Comparison of ENCODE assay signal across 1 cellular context in the genomic region with DNA sequence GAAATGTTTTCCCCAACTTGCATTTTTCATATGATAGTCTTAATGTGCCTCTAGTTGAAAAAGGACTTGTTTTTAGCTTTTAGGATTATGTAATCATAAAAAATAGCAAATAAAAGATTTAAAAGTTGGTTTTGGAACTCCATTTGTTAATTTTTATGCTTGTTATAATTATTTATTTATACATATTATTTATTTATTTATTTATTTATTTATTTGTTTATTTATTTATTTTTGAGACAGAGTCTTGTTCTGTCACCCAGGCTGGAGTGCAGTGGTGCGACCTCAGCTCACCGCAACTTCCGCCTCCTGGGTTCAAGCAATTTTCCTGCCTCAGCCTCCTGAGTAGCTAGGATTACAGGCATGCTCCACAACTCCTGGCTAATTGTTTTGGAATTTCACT.
TF ChIP-seq lines count a peak whose summit lies in the region.

No MANE protein-coding gene starts in this region.

TF ChIP-seq in HEK293, 187 proteins besides CTCF, POLR2A, EP300 and RAD21:
- TF ChIP-seq, protein P1, sequence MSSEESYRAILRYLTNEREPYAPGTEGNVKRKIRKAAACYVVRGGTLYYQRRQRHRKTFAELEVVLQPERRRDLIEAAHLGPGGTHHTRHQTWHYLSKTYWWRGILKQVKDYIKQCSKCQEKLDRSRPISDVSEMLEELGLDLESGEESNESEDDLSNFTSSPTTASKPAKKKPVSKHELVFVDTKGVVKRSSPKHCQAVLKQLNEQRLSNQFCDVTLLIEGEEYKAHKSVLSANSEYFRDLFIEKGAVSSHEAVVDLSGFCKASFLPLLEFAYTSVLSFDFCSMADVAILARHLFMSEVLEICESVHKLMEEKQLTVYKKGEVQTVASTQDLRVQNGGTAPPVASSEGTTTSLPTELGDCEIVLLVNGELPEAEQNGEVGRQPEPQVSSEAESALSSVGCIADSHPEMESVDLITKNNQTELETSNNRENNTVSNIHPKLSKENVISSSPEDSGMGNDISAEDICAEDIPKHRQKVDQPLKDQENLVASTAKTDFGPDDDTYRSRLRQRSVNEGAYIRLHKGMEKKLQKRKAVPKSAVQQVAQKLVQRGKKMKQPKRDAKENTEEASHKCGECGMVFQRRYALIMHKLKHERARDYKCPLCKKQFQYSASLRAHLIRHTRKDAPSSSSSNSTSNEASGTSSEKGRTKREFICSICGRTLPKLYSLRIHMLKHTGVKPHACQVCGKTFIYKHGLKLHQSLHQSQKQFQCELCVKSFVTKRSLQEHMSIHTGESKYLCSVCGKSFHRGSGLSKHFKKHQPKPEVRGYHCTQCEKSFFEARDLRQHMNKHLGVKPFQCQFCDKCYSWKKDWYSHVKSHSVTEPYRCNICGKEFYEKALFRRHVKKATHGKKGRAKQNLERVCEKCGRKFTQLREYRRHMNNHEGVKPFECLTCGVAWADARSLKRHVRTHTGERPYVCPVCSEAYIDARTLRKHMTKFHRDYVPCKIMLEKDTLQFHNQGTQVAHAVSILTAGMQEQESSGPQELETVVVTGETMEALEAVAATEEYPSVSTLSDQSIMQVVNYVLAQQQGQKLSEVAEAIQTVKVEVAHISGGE (tag by site-specific recombination; conservative IDR thresholded peaks at IDR 0.05; ENCODE audit: low read depth), result peak; percentile 53
- peak; percentile 72; the same call in 1 of the 2 replicates for TF ChIP-seq ZNF394 (tag by site-specific recombination; IDR thresholded peaks at IDR 0.05; ENCODE audit: borderline replicate concordance)
- TF ChIP-seq ZNF555 (tag by site-specific recombination; conservative IDR thresholded peaks at IDR 0.05), result peak; percentile 34; the same call in 1 of the 2 replicates
- 0 out of 2 replicates have a peak, but pooled peaks have one; percentile 22 for TF ChIP-seq ZBTB8A (tag by site-specific recombination; IDR thresholded peaks at IDR 0.05)
- peak; percentile 29; the same call in 1 of the 2 replicates for TF ChIP-seq ZNF623 (tag by site-specific recombination; IDR thresholded peaks at IDR 0.05)
- peak; percentile 16; the same call in 1 of the 2 replicates for TF ChIP-seq ZNF140 (tag by site-specific recombination; IDR thresholded peaks at IDR 0.05)
- TF ChIP-seq ZNF426 (tag by site-specific recombination; IDR thresholded peaks at IDR 0.05), result peak; percentile 46
- TF ChIP-seq ZNF518A (tag by site-specific recombination; conservative IDR thresholded peaks at IDR 0.05; ENCODE audit: low read depth), result peak; percentile 58; the same call in 1 of the 2 replicates
